1 cellular context compared by ENCODE assay signal in the genomic region with DNA sequence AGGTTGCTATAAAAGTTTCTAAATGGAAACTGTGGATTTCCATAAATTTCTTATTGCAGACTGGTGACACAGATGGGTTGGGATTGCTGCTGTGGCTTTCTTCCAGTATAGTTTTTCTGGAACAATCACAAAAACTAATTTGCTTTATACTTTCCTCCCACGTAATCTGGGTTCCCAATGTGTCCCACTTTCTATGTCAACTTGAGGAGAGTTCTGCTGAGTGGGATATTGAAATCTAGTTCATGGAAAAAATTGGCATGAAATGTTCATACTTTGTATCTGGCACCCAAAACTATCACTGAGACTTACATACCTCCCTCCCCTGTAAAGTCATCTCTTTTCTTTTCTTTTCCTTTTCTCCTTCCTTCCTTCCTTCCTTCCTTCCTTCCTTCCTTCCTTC.
TF ChIP-seq lines count a peak whose summit lies in the region.

No MANE protein-coding gene starts in this region.

TF ChIP-seq in A549, 52 proteins besides CTCF, POLR2A, EP300 and RAD21 (continued from another document):
- TF ChIP-seq, protein P1, sequence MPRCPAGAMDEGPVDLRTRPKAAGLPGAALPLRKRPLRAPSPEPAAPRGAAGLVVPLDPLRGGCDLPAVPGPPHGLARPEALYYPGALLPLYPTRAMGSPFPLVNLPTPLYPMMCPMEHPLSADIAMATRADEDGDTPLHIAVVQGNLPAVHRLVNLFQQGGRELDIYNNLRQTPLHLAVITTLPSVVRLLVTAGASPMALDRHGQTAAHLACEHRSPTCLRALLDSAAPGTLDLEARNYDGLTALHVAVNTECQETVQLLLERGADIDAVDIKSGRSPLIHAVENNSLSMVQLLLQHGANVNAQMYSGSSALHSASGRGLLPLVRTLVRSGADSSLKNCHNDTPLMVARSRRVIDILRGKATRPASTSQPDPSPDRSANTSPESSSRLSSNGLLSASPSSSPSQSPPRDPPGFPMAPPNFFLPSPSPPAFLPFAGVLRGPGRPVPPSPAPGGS (IDR thresholded peaks at IDR 0.05) = no peak
- TF ChIP-seq, protein P2, sequence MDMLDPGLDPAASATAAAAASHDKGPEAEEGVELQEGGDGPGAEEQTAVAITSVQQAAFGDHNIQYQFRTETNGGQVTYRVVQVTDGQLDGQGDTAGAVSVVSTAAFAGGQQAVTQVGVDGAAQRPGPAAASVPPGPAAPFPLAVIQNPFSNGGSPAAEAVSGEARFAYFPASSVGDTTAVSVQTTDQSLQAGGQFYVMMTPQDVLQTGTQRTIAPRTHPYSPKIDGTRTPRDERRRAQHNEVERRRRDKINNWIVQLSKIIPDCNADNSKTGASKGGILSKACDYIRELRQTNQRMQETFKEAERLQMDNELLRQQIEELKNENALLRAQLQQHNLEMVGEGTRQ (IDR thresholded peaks at IDR 0.05) = no peak
- TF ChIP-seq EHF (CRISPR knock-in tag; IDR thresholded peaks at IDR 0.05) = no peak
- TF ChIP-seq RCOR1 (IDR thresholded peaks at IDR 0.05; ENCODE audit: low read depth, low read length) = no peak
- no peak for TF ChIP-seq NPAS2 (CRISPR knock-in tag; IDR thresholded peaks at IDR 0.05; ENCODE audit: borderline replicate concordance)
- TF ChIP-seq RNF2 (IDR thresholded peaks at IDR 0.05; ENCODE audit: borderline replicate concordance, low read depth) = no peak
- TF ChIP-seq, protein P3, sequence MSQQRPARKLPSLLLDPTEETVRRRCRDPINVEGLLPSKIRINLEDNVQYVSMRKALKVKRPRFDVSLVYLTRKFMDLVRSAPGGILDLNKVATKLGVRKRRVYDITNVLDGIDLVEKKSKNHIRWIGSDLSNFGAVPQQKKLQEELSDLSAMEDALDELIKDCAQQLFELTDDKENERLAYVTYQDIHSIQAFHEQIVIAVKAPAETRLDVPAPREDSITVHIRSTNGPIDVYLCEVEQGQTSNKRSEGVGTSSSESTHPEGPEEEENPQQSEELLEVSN (IDR thresholded peaks at IDR 0.05; ENCODE audit: borderline replicate concordance, low read depth) = no peak
- TF ChIP-seq HEYL (CRISPR knock-in tag; IDR thresholded peaks at IDR 0.05) = no peak
- no peak for TF ChIP-seq HOXA7 (CRISPR knock-in tag; IDR thresholded peaks at IDR 0.05)
- no peak for TF ChIP-seq TFCP2L1 (CRISPR knock-in tag; IDR thresholded peaks at IDR 0.05)
- no peak for TF ChIP-seq GATA3 (IDR thresholded peaks at IDR 0.05; ENCODE audit: borderline replicate concordance)
- no peak for TF ChIP-seq SMC3 (IDR thresholded peaks at IDR 0.05)
